1 cellular context compared by ENCODE assay signal in genomic region chr22:35384567-35384966, GRCh38.
TF ChIP-seq lines count a peak whose summit lies in the region.

No MANE protein-coding gene starts in this region.

TF ChIP-seq in K562, 482 proteins besides CTCF, POLR2A, EP300 and RAD21:
- TF ChIP-seq ZFP36 (IDR thresholded peaks at IDR 0.05; ENCODE audit: low read depth, low read length, partially characterized antibody) (peak; percentile 36), SRSF7 (optimal IDR thresholded peaks at IDR 0.05; ENCODE audit: low read depth, low read length) (no peak)
TF ChIP-seq in K562: peak in this region for 1.
